8 cellular contexts compared by ENCODE assay signal in the genomic region with DNA sequence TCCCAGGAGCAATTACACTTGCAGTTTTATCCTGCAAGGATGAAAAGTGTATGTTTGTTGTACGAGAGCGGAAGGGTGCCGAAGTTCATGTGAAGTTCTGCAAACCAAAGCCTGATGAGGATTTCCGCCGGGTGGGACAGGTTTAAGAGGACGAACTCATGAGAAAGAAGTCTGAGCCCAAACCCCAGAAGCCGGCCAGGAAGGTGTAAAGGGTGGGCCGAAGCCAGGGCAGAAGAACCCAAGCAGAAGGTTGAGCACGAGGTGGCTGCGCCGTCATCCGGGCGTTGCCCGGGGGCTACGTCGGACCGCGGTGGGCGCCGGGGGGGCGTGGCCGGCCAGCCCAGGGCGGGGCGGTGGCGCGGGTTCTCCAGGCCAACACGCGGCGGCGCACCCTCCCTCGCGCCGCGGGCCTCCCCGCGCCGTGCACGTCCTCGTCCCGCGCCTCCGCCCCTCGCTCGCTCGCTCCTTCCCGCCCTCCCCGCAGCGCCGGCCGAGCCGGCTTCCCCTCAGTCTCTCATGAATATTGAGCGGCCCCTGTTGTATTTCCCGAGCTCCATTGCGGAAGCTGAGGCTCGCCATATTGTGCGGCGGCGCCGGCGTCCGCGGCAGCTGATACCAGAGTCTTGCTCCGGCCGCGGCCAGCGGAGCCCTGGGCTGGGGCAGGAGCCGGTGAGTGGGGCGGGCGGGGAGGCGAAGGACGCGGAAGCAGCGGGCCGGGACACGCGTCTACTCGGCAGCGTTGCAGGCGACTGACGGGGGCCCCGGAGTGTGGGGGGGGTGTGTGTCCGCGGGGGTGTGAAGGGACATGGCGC. TPM values are rescaled to one million over a fixed set of nuclear protein-coding genes. Genes with fewer than 3 reads are reported as not detected.
DNase-seq lines count a peak whose midpoint lies in the region; ATAC-seq, FAIRE-seq and TF ChIP-seq lines count a peak whose summit lies in the region.

Gene RNF2 (plus strand): TSS at position 578 of the 812 bp plus-strand sequence. CDS start 41,996 bp downstream, outside the sequence.

- POLR2A ChIA-PET in BJ (lab: Charles Lee), result no interaction called here
- POLR2A ChIA-PET in activated CD8-positive, alpha-beta T cell treated with anti-CD3 and anti-CD28 coated beads, Interleukin-2, amount 10 ng/mL, durations not matched to agents 7 days and 5 days (lab: Charles Lee), result interaction anchor here (0.6 to 1.5 kb wide), 3 partner anchors 71 to 635 kb away, joined by 3 to 4 read pairs (median 3); partner anchors contain the start of gene NIBAN1

- H3K9me3 Mint-ChIP-seq in activated CD8-positive, alpha-beta T cell treated with anti-CD3 and anti-CD28 coated beads, Interleukin-2, amount 10 ng/mL, durations not matched to agents 7 days and 5 days (ENCODE audit: insufficient read depth), result no peaks in the 10 kb centered on the region

- H3K27ac Mint-ChIP-seq in activated CD8-positive, alpha-beta T cell treated with anti-CD3 and anti-CD28 coated beads, Interleukin-2, amount 10 ng/mL, durations not matched to agents 7 days and 5 days, result peak within 1 kb of the TSS; percentile 90

- H3K36me3 ChIP-seq in BJ (ENCODE audit: control insufficient read depth, insufficient read depth, low read length) (no peaks in the 10 kb centered on the region), lung (ENCODE audit: control insufficient read depth in 2 of 2, insufficient read depth in 2 of 2, low read length in 2 of 2) (no peaks in the 10 kb centered on the region)

- peaks cover 4 to 6% of the 10 kb centered on the region in 2 donors for H3K4me1 ChIP-seq in lung (ENCODE audit: control insufficient read depth in 2 of 2, insufficient read depth in 2 of 2, low read length in 2 of 2)

- TF ChIP-seq CTCF in BJ (IDR thresholded peaks at IDR 0.05; ENCODE audit: insufficient read depth, low read depth, low read length), result no peak
- no peak for TF ChIP-seq CTCF in lung (IDR thresholded peaks at IDR 0.05; ENCODE audit: control extremely low read depth, extremely low read depth)

- ATAC-seq in HG03442 (IDR thresholded peaks at IDR 0.05; ENCODE audit: unreplicated experiment) (peak; percentile 80), lung (ENCODE audit: insufficient read depth, low FRiP score) (peak; percentile 93)
- ATAC-seq in activated CD8-positive, alpha-beta T cell treated with anti-CD3 and anti-CD28 coated beads, Interleukin-2, amount 10 ng/mL, durations not matched to agents 7 days and 5 days, result peak; percentile 90

- peaks cover 29% of the 10 kb centered on the region for H3K4me1 Mint-ChIP-seq in activated CD8-positive, alpha-beta T cell treated with anti-CD3 and anti-CD28 coated beads, Interleukin-2, amount 10 ng/mL, durations not matched to agents 7 days and 5 days (ENCODE audit: low read depth)

- CTCF ChIA-PET in BJ (lab: Yijun Ruan, JAX), result interaction anchor here (1.2 to 2.0 kb wide), 3 partner anchors 11 to 125 kb away, joined by 3 to 6 read pairs (median 6); no protein-coding TSS in a partner anchor
- CTCF ChIA-PET in activated CD8-positive, alpha-beta T cell treated with anti-CD3 and anti-CD28 coated beads, Interleukin-2, amount 10 ng/mL, durations not matched to agents 7 days and 5 days (lab: Charles Lee), result interaction anchor here (0.6 to 5.4 kb wide), 7 partner anchors 63 to 272 kb away, joined by 3 to 40 read pairs (median 3); partner anchors contain the start of gene IVNS1ABP

- H3K4me3 Mint-ChIP-seq in activated CD8-positive, alpha-beta T cell treated with anti-CD3 and anti-CD28 coated beads, Interleukin-2, amount 10 ng/mL, durations not matched to agents 7 days and 5 days, result peak within 1 kb of the TSS; percentile 83

- WGBS in lung, 2 donors, result 1% methylated on average over 63 to 84 of the region's 84 CpGs

- H3K27ac ChIP-seq in lung (ENCODE audit: low read depth in 1 of 2, low read length in 1 of 2), result peak within 1 kb of the TSS; percentile 87 to 88

- no peaks in the 10 kb centered on the region for H3K36me3 Mint-ChIP-seq in activated CD8-positive, alpha-beta T cell treated with anti-CD3 and anti-CD28 coated beads, Interleukin-2, amount 10 ng/mL, durations not matched to agents 7 days and 5 days (ENCODE audit: low read depth)

- peak; percentile 66 for FAIRE-seq in GM19239 (lab: Jason Lieb, UNC)

- no peaks in the 10 kb centered on the region for H3K27me3 Mint-ChIP-seq in activated CD8-positive, alpha-beta T cell treated with anti-CD3 and anti-CD28 coated beads, Interleukin-2, amount 10 ng/mL, durations not matched to agents 7 days and 5 days (ENCODE audit: low read depth)

- H3K27me3 ChIP-seq in BJ (ENCODE audit: control insufficient read depth, insufficient read depth, low read length) (no peaks in the 10 kb centered on the region), lung (ENCODE audit: control insufficient read depth, insufficient read depth) (no peaks in the 10 kb centered on the region)

- peak; percentile 28 for DNase-seq in BJ (ENCODE audit: low read depth)
- peak; percentile 74 for DNase-seq in GM19239 (ENCODE audit: insufficient read length, low spot score)
- peak; percentile 91 for DNase-seq in NCI-H526 treated with DMSO at 0.1 percent for 48 hours (lab: John Stamatoyannopoulos, UW)
- peak; percentile 86 for DNase-seq in activated CD8-positive, alpha-beta T cell treated with anti-CD3 and anti-CD28 coated beads, Interleukin-2, amount 10 ng/mL, durations not matched to agents 7 days and 5 days
- DNase-seq in effector CD4-positive, alpha-beta T cell, result peak; percentile 69
- DNase-seq in lung (ENCODE audit: low spot score), result peak; percentile 82
- DNase-seq in stimulated activated CD4-positive, alpha-beta T cell treated with anti-CD3 and anti-CD28 coated beads, TNF-alpha, amount 100 ng/mL, for 4 hours (ENCODE audit: low read depth in 3 of 3), result peak; percentile 58 to 69 (median 63)

- peak within 1 kb of the TSS; percentile 77 for H3K4me3 ChIP-seq in BJ (ENCODE audit: low read depth, low read length)
- peak within 1 kb of the TSS; percentile 79 for H3K4me3 ChIP-seq in lung

- no peaks in the 10 kb centered on the region for H3K9me3 ChIP-seq in lung (ENCODE audit: control insufficient read depth in 2 of 2, insufficient read depth in 1 of 2, low read length in 1 of 2)

RNA-seq across cellular contexts. Expression of gene RNF2, which starts in this region (rescaled TPM):
- 12.6 and 27.9 TPM in 2 replicates for polyA plus RNA-seq in BJ (2011; rRNA removed)
- 18.2 and 21.9 TPM in 2 replicates for polyA minus RNA-seq in BJ (2011; rRNA and poly(A)+ RNA removed)
- 10 to 100 TPM; 18.6 to 22.5 TPM for total RNA-seq in activated CD8-positive, alpha-beta T cell treated with anti-CD3 and anti-CD28 coated beads, Interleukin-2, amount 10 ng/mL, durations not matched to agents 7 days and 5 days
- total RNA-seq in lung, result 10 to 100 TPM; 17.1 to 31.5 TPM
- polyA plus RNA-seq in lung, result 1 to 10 TPM; 4.7 to 7.4 TPM

Comparison
In these comparisons a context has a peak if more than half of its experiments do, and no peak if none do; other contexts are left out.
1. Peak in every context shown above with its lines: DNase-seq, ATAC-seq, H3K4me3 ChIP-seq and H3K27ac ChIP-seq.
2. DNase-seq: peak in every context shown above with its lines; median percentile 91 in NCI-H526 treated with DMSO at 0.1 percent for 48 hours; 86 in activated CD8-positive, alpha-beta T cell treated with anti-CD3 and anti-CD28 coated beads, Interleukin-2, amount 10 ng/mL, durations not matched to agents 7 days and 5 days; 82 in lung; 74 in GM19239; 69 in effector CD4-positive, alpha-beta T cell; 63 in stimulated activated CD4-positive, alpha-beta T cell treated with anti-CD3 and anti-CD28 coated beads, TNF-alpha, amount 100 ng/mL, for 4 hours; 28 in BJ.